Comparison of ENCODE assay signal across 8 cellular contexts in the genomic region with DNA sequence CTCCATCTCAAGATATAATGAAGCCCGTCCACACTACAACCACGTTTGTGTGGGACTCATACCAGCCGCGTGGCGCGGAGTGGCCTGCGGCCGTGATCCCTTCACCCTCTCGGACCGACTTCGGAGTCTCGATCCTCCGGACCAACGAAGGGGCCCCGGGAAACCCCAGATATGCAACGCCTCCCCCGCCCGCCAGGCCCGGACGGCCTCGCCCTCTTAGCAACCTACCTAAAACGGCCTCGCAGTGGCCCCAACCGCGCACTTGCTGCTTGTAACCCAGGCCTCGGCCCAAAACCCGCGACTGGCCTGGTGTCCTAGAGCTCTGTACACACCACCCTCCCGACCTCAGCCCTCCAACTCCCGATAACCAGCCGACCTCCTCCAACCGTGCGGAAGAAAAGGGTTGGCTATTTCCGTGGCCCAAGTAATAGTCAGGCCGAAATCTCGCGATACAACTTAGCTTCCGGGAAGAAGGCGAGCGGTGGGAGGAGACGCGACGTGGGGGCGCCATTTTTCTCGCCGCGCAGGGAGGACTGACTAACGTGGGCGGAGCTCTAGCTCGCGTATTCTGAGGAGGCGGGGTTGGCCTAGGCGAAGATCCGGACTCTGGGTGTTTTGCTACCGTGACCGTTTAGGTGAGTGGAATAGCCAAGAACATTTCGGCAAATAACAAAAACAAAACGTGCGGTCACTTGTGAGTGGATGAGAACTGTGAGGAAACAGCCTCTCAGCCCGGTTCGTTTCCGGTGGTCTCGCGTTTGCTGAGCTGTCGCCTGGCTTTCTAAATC. TPM values are rescaled to one million over a fixed set of nuclear protein-coding genes. Genes with fewer than 3 reads are reported as not detected.
DNase-seq lines count a peak whose midpoint lies in the region; FAIRE-seq and TF ChIP-seq lines count a peak whose summit lies in the region.

TSS of gene C11orf54 (plus strand) at position 579 of the 788 bp plus-strand sequence. CDS start 5,722 bp downstream, outside the sequence.
A gene with protein sequence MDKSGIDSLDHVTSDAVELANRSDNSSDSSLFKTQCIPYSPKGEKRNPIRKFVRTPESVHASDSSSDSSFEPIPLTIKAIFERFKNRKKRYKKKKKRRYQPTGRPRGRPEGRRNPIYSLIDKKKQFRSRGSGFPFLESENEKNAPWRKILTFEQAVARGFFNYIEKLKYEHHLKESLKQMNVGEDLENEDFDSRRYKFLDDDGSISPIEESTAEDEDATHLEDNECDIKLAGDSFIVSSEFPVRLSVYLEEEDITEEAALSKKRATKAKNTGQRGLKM (minus strand): TSS at position 402 of the 788 bp plus-strand sequence. CDS start 2,191 bp downstream, outside the sequence.

- H3K4me1 ChIP-seq in neutrophil (ENCODE audit: control insufficient read depth in 1 of 2, insufficient read depth in 1 of 2, low read depth in 1 of 2, low read length in 1 of 2): peaks cover 31 to 38% of the 10 kb centered on the region in 2 experiments

- H3K36me3 ChIP-seq in neutrophil: peaks cover 41% of the 10 kb centered on the region

- H3K4me3 ChIP-seq in neutrophil (ENCODE audit: low read depth in 1 of 2, low read length in 1 of 2): peak within 1 kb of the TSS; percentile 95 to 97

- DNase-seq in GM03348 (ENCODE audit: low spot score) (peak; percentile 97), HEK293T (ENCODE audit: extremely low spot score) (peak; percentile 87), MV-4-11 (lab: John Stamatoyannopoulos, UW) (peak; percentile 97), SK-MEL-5 (ENCODE audit: low read depth, low spot score) (peak; percentile 96), frontal cortex (ENCODE audit: low spot score in 2 of 2) (peak; percentile 75 to 88), substantia nigra (lab: John Stamatoyannopoulos, UW) (peak; percentile 68 to 97 (median 91))
- DNase-seq in activated naive CD4-positive, alpha-beta T cell treated with Interleukin-2 at 50 U/mL for 16 hours: peak; percentile 95

- H3K27ac ChIP-seq in neutrophil (peak within 1 kb of the TSS; percentile 93), substantia nigra (ENCODE audit: low read depth, low read length, poor library complexity, severe bottlenecking) (peak within 1 kb of the TSS; percentile 91)

- TF ChIP-seq CTCF in neutrophil (IDR thresholded peaks at IDR 0.05): no peak

- no peak for FAIRE-seq in frontal cortex (lab: Jason Lieb, UNC)

- CTCF ChIA-PET in HEK293T (lab: Yijun Ruan, JAX): interaction anchor here (0.7 kb wide), 1 partner anchor 40 kb away, joined by 3 read pairs; no protein-coding TSS in a partner anchor

- H3K9me3 ChIP-seq in neutrophil: no peaks in the 10 kb centered on the region

- in situ Hi-C loops in SK-MEL-5 (cut with HindIII; ENCODE audit: low pct_unique_long_range_greater_than_20kb, low sequenced_read_pairs): no loop called here

- no peaks in the 10 kb centered on the region for H3K27me3 ChIP-seq in neutrophil

- POLR2A ChIA-PET in HEK293T (lab: Yijun Ruan, JAX): interaction anchor here (0.6 to 6.9 kb wide), 20 partner anchors 10 to 898 kb away, joined by 3 to 119 read pairs (median 5); partner anchors contain the start of genes CEP295 and MED17

TF ChIP-seq in HEK293T, 16 proteins besides CTCF, POLR2A, EP300 and RAD21:
- peak; percentile 51; the same call in 1 of the 2 replicates for TF ChIP-seq NFRKB (IDR thresholded peaks at IDR 0.05)
- no peak for TF ChIP-seq SUZ12 (IDR thresholded peaks at IDR 0.05)
- TF ChIP-seq ELF4 (IDR thresholded peaks at IDR 0.05): peak; percentile 90

RNA-seq across cellular contexts. Expression of gene C11orf54, which starts in this region (rescaled TPM):
- total RNA-seq in SK-MEL-5 (2014; rRNA removed; shearing (Covaris generic)): 24.4 and 25.0 TPM in 2 replicates
- polyA plus RNA-seq in SK-MEL-5 (2015; cell fraction: cytosol; rRNA removed): 12.2 and 14.5 TPM in 2 replicates
- polyA plus RNA-seq in SK-MEL-5 (2015; cell fraction: nucleus; rRNA removed): 18.9 and 22.8 TPM in 2 replicates
- 37.5 TPM for total RNA-seq in frontal cortex

RNA-seq across cellular contexts. Expression of the second gene that starts in this region (rescaled TPM):
- total RNA-seq in SK-MEL-5 (2014; rRNA removed; shearing (Covaris generic)): 126 and 128 TPM in 2 replicates
- polyA plus RNA-seq in SK-MEL-5 (2015; cell fraction: cytosol; rRNA removed): 42.5 and 51.8 TPM in 2 replicates
- polyA plus RNA-seq in SK-MEL-5 (2015; cell fraction: nucleus; rRNA removed): 1,024 and 1,330 TPM in 2 replicates
- total RNA-seq in frontal cortex: 134 TPM

Comparison
In these comparisons a context has a peak if more than half of its experiments do, and no peak if none do; other contexts are left out.
1. Peak in every context shown above with its lines: DNase-seq, H3K4me3 ChIP-seq and H3K27ac ChIP-seq.